19 cellular contexts compared by ENCODE assay signal in the genomic region with DNA sequence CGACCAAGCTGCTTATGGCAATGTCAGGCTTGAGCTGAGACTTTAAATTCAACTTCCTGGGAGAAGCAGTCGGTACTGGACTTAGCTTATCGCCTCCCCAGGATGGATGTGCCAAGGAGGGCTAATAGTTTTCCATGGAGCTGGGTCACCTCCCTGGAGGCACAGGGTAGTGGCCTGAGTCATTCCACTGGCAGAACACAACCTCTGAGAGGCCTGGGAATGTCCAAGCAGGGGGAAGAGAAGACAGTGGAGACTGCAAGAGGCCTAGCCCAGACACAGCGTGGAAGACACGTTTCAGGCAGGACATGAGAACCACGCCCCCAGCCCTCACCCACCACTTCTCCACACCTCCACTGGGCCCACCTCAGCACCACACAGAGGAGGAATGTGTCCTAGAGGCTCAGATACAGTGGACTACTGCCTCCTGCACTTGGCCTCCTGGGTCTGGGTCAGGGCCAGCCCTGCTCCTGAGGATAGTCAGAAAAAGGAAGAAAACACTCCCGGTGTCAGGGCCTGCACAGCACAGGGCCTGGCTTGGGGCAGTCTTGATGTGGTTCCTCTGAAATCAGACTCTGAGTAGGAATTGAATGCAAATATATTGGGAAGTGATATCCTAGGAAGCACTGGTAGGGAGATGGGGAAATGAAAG.
DNase-seq lines count a peak whose midpoint lies in the region; ATAC-seq and TF ChIP-seq lines count a peak whose summit lies in the region.
"Had no signal": no experiment of that assay in that cellular context is flagged by ENCODE, and none has a peak within 500 bp of the region (broad histone marks: within the 10 kb centered on the region; RNA-seq: fewer than 3 reads in every experiment).

No MANE protein-coding gene starts in this region.

- no peak for DNase-seq in Right ventricle myocardium inferior (ENCODE audit: missing footprints)
- no peak for DNase-seq in cardiac septum (ENCODE audit: low spot score)
- peak in 1 of 2 donors; percentile 35 for DNase-seq in foreskin keratinocyte
- no peak for DNase-seq in mucosa of descending colon
- DNase-seq in aorta = no peak
- DNase-seq in H7 = no peak
- DNase-seq in activated naive CD4-positive, alpha-beta T cell treated with anti-CD3 and anti-CD28 coated beads, Interleukin-2, amount 50 U/mL, for 16 hours = no peak
- no peak for DNase-seq in CD4-positive, alpha-beta T cell
- DNase-seq: activated CD4-positive, alpha-beta T cell treated with anti-CD3 and anti-CD28 coated beads for 36 hours; CD8-positive, alpha-beta memory T cell; erythroblast; GF-D8; lower lobe of right lung; NCI-H1436 treated with DMSO at 0.1 percent for 48 hours; NCI-H2171; NCI-H524 treated with DMSO at 0.1 percent for 48 hours; T-helper 1 cell had no signal

- intact Hi-C loops in Right ventricle myocardium inferior (cut with DNase I) = no loop called here
- intact Hi-C loops in cardiac septum (cut with DNase I) = no loop called here
- intact Hi-C loops in mucosa of descending colon (cut with DNase I, micrococcal nuclease) = no loop called here
- intact Hi-C loops in aorta (cut with DNase I) = no loop called here
- intact Hi-C loops in CD4-positive, alpha-beta T cell (cut with DNase I, micrococcal nuclease) = no loop called here

- no peak for TF ChIP-seq CTCF in foreskin keratinocyte (conservative IDR thresholded peaks at IDR 0.05)
- TF ChIP-seq CTCF in mucosa of descending colon (IDR thresholded peaks at IDR 0.05) = no peak
- no peak for TF ChIP-seq CTCF in CD4-positive, alpha-beta T cell (IDR thresholded peaks at IDR 0.05)

- H3K4me3 ChIP-seq in mucosa of descending colon (no peak overlapping the region), aorta (ENCODE audit: low read length in 2 of 2) (no peak overlapping the region), H7 (ENCODE audit: insufficient read depth, low read depth, low read length) (no peak overlapping the region)
- H3K4me3 ChIP-seq: gastrocnemius medialis, lower lobe of right lung had no signal

- POLR2A ChIA-PET in CD4-positive, alpha-beta T cell (lab: Charles Lee) = no interaction called here

- CTCF ChIA-PET in CD4-positive, alpha-beta T cell (lab: Charles Lee) = no interaction called here

- H3K9me3 ChIP-seq in mucosa of descending colon (no peaks in the 10 kb centered on the region), aorta (ENCODE audit: control insufficient read depth, low read length) (no peaks in the 10 kb centered on the region)
- H3K9me3 ChIP-seq in CD4-positive, alpha-beta T cell (ENCODE audit: control insufficient read depth, low read length) = no peaks in the 10 kb centered on the region
- H3K9me3 ChIP-seq: gastrocnemius medialis, lower lobe of right lung had no signal

- H3K27me3 Mint-ChIP-seq in CD4-positive, alpha-beta T cell = no peaks in the 10 kb centered on the region
- H3K27me3 Mint-ChIP-seq: activated naive CD8-positive, alpha-beta T cell had no signal

- 65 to 69% methylated on average over 7 of the region's 7 CpGs for WGBS in aorta, 2 donors

- peaks cover 16% of the 10 kb centered on the region for H3K4me1 ChIP-seq in foreskin keratinocyte
- no peaks in the 10 kb centered on the region for H3K4me1 ChIP-seq in mucosa of descending colon (ENCODE audit: low read depth)
- H3K4me1 ChIP-seq in aorta (ENCODE audit: control insufficient read depth in 1 of 2, insufficient read depth in 2 of 2, low read length in 2 of 2) = no peaks in the 10 kb centered on the region
- H3K4me1 ChIP-seq: gastrocnemius medialis, lower lobe of right lung had no signal

- H3K4me3 Mint-ChIP-seq in CD4-positive, alpha-beta T cell = no peak overlapping the region
- H3K4me3 Mint-ChIP-seq: activated CD4-positive, alpha-beta T cell treated with anti-CD3 and anti-CD28 coated beads for 36 hours; activated naive CD8-positive, alpha-beta T cell; CD8-positive, alpha-beta memory T cell had no signal

- no peaks in the 10 kb centered on the region for H3K4me1 Mint-ChIP-seq in CD4-positive, alpha-beta T cell (ENCODE audit: low read depth)
- H3K4me1 Mint-ChIP-seq: activated CD4-positive, alpha-beta T cell treated with anti-CD3 and anti-CD28 coated beads for 36 hours; CD8-positive, alpha-beta memory T cell had no signal

- no peak overlapping the region for H3K27ac Mint-ChIP-seq in CD4-positive, alpha-beta T cell
- H3K27ac Mint-ChIP-seq: activated CD4-positive, alpha-beta T cell treated with anti-CD3 and anti-CD28 coated beads for 36 hours; activated naive CD8-positive, alpha-beta T cell; CD8-positive, alpha-beta memory T cell had no signal

- H3K9me3 Mint-ChIP-seq in CD4-positive, alpha-beta T cell = no peaks in the 10 kb centered on the region
- H3K9me3 Mint-ChIP-seq: CD8-positive, alpha-beta memory T cell had no signal

- ATAC-seq in Right ventricle myocardium inferior = peak; percentile 90
- ATAC-seq in foreskin keratinocyte = peak; percentile 21
- peak; percentile 15 for ATAC-seq in mucosa of descending colon
- ATAC-seq in aorta (ENCODE audit: low FRiP score) = peak; percentile 60
- ATAC-seq in CD4-positive, alpha-beta T cell (ENCODE audit: poor library complexity) = no peak
- ATAC-seq: activated CD4-positive, alpha-beta T cell treated with anti-CD3 and anti-CD28 coated beads for 36 hours; lower lobe of right lung had no signal

- H3K27me3 ChIP-seq in foreskin keratinocyte (no peaks in the 10 kb centered on the region), aorta (ENCODE audit: control insufficient read depth in 1 of 2, insufficient read depth in 2 of 2, low read length in 1 of 2) (no peaks in the 10 kb centered on the region), H7 (ENCODE audit: control insufficient read depth, insufficient read depth, low read length) (no peaks in the 10 kb centered on the region)
- no peaks in the 10 kb centered on the region for H3K27me3 ChIP-seq in CD4-positive, alpha-beta T cell (ENCODE audit: control insufficient read depth, insufficient read depth, low read length)
- H3K27me3 ChIP-seq: gastrocnemius medialis had no signal

- no peaks in the 10 kb centered on the region for H3K36me3 ChIP-seq in mucosa of descending colon (ENCODE audit: low read depth)
- H3K36me3 ChIP-seq in aorta (ENCODE audit: control insufficient read depth in 1 of 2, insufficient read depth in 2 of 2, low read length in 1 of 2) = no peaks in the 10 kb centered on the region
- no peaks in the 10 kb centered on the region for H3K36me3 ChIP-seq in H7 (replicated peaks; ENCODE audit: control insufficient read depth, insufficient read depth, low read length)
- H3K36me3 ChIP-seq: gastrocnemius medialis, lower lobe of right lung had no signal

- peak overlapping the region; percentile 57 for H3K27ac ChIP-seq in foreskin keratinocyte
- no peak overlapping the region for H3K27ac ChIP-seq in aorta (ENCODE audit: low read depth in 1 of 2, low read length in 2 of 2)
- H3K27ac ChIP-seq in CD4-positive, alpha-beta T cell (ENCODE audit: low read depth, low read length) = no peak overlapping the region
- H3K27ac ChIP-seq: lower lobe of right lung had no signal

- H3K36me3 Mint-ChIP-seq in CD4-positive, alpha-beta T cell (ENCODE audit: low read depth) = no peaks in the 10 kb centered on the region
- H3K36me3 Mint-ChIP-seq: activated naive CD8-positive, alpha-beta T cell; CD8-positive, alpha-beta memory T cell had no signal
